In genomic region chr7:3461923-3462322, GRCh38 we compare ENCODE assay signal across 14 cellular contexts.
DNase-seq lines count a peak whose midpoint lies in the region; ATAC-seq and TF ChIP-seq lines count a peak whose summit lies in the region.
"Had no signal": no experiment of that assay in that cellular context is flagged by ENCODE, and none has a peak within 500 bp of the region (broad histone marks: within the 10 kb centered on the region; RNA-seq: fewer than 3 reads in every experiment).

No MANE protein-coding gene starts in this region.

- H3F3A ChIP-seq in MM.1S (ENCODE audit: insufficient read depth, low read length), result no peaks in the 10 kb centered on the region

- H3K9me2 ChIP-seq in MM.1S (replicated peaks; ENCODE audit: insufficient read depth, low read length), result no peaks in the 10 kb centered on the region

- no peak overlapping the region for H2AFZ ChIP-seq in MM.1S (ENCODE audit: low read length)
- H2AFZ ChIP-seq: neural progenitor cell had no signal

- H3K27me3 ChIP-seq in MM.1S (replicated peaks; ENCODE audit: insufficient read depth, low read length), result no peaks in the 10 kb centered on the region
- H3K27me3 ChIP-seq in A673 (replicated peaks; ENCODE audit: insufficient read depth, low read depth, low read length, poor library complexity), result no peaks in the 10 kb centered on the region
- H3K27me3 ChIP-seq: cardiac muscle cell, neural progenitor cell had no signal

- DNase-seq in MM.1S (peak; percentile 22), A673 (ENCODE audit: low spot score) (no peak), foreskin fibroblast (no peak), NCI-H446 treated with DMSO at 0.1 percent for 48 hours (lab: John Stamatoyannopoulos, UW) (no peak)
- peak; percentile 71 for DNase-seq in activated CD8-positive, alpha-beta memory T cell treated with anti-CD3 and anti-CD28 coated beads for 24 hours
- DNase-seq in activated naive CD8-positive, alpha-beta T cell treated with anti-CD3 and anti-CD28 coated beads, Interleukin-2, amount 10 ng/mL, durations not matched to agents 7 days and 5 days, result peak; percentile 59
- DNase-seq in stimulated activated CD4-positive, alpha-beta T cell treated with anti-CD3 and anti-CD28 coated beads, TNF-alpha, amount 100 ng/mL, for 4 hours (ENCODE audit: low read depth in 3 of 3), result peak in 2 of 3 experiments; percentile 34 to 56
- DNase-seq: HCEC 1CT, NCI-H524 had no signal

- H3K9me3 ChIP-seq in MM.1S (replicated peaks; ENCODE audit: insufficient read depth, low read length), result no peaks in the 10 kb centered on the region
- H3K9me3 ChIP-seq in A673 (ENCODE audit: low read depth, low read length, poor library complexity, severe bottlenecking), result no peaks in the 10 kb centered on the region

- CTCF ChIA-PET in A673 (lab: Charles Lee), result no interaction called here

- ATAC-seq in activated naive CD8-positive, alpha-beta T cell treated with anti-CD3 and anti-CD28 coated beads, Interleukin-2, amount 10 ng/mL, durations not matched to agents 7 days and 5 days (ENCODE audit: low read depth), result peak; percentile 98
- ATAC-seq in HG02852 (IDR thresholded peaks at IDR 0.05; ENCODE audit: unreplicated experiment), result no peak
- ATAC-seq: stimulated activated memory B cell treated with anti-CD40 and anti-IgM and Interleukin-4, amounts not matched to agents 10 μg/mL and 1 μg/mL and 100 μg/mL, for 72 hours had no signal

- POLR2A ChIA-PET in activated naive CD8-positive, alpha-beta T cell treated with anti-CD3 and anti-CD28 coated beads, Interleukin-2, amount 10 ng/mL, durations not matched to agents 7 days and 5 days (lab: Charles Lee), result interaction anchor here (0.6 kb wide), 1 partner anchor 704 kb away, joined by 3 read pairs; no protein-coding TSS in a partner anchor
- POLR2A ChIA-PET in A673 (lab: Charles Lee; ENCODE audit: low non-redundant PET), result no interaction called here

- H3K4me3 ChIP-seq in MM.1S (ENCODE audit: low read length) (no peak overlapping the region), A673 (ENCODE audit: low read depth, low read length, poor library complexity, severe bottlenecking) (no peak overlapping the region), foreskin fibroblast (ENCODE audit: low read depth in 1 of 2, low read length in 2 of 2) (no peak overlapping the region)
- H3K4me3 ChIP-seq: cardiac muscle cell, neural progenitor cell had no signal

- H3K9me3 Mint-ChIP-seq in activated naive CD8-positive, alpha-beta T cell treated with anti-CD3 and anti-CD28 coated beads, Interleukin-2, amount 10 ng/mL, durations not matched to agents 7 days and 5 days, result peaks cover 10% of the 10 kb centered on the region
- H3K9me3 Mint-ChIP-seq: stimulated activated memory B cell treated with anti-CD40 and anti-IgM and Interleukin-4, amounts not matched to agents 10 μg/mL and 1 μg/mL and 100 μg/mL, for 72 hours had no signal

- peaks cover 8% of the 10 kb centered on the region for H3K36me3 Mint-ChIP-seq in activated naive CD8-positive, alpha-beta T cell treated with anti-CD3 and anti-CD28 coated beads, Interleukin-2, amount 10 ng/mL, durations not matched to agents 7 days and 5 days
- H3K36me3 Mint-ChIP-seq: stimulated activated memory B cell treated with anti-CD40 and anti-IgM and Interleukin-4, amounts not matched to agents 10 μg/mL and 1 μg/mL and 100 μg/mL, for 72 hours had no signal

- no peaks in the 10 kb centered on the region for H3K36me3 ChIP-seq in MM.1S (replicated peaks; ENCODE audit: insufficient read depth, low read length)
- no peaks in the 10 kb centered on the region for H3K36me3 ChIP-seq in A673 (ENCODE audit: insufficient read depth, low read length, poor library complexity, severe bottlenecking)
- H3K36me3 ChIP-seq: cardiac muscle cell, neural progenitor cell had no signal

- intact Hi-C loops in A673 (cut with micrococcal nuclease; ENCODE audit: unreplicated experiment), result no loop called here

- H3K27ac ChIP-seq in MM.1S (ENCODE audit: low read length), result no peak overlapping the region
- H3K27ac ChIP-seq in A673 (ENCODE audit: low read depth, low read length, poor library complexity, severe bottlenecking), result no peak overlapping the region
- H3K27ac ChIP-seq: cardiac muscle cell, KMS-11, neural progenitor cell had no signal

- no peak for TF ChIP-seq CTCF in MM.1S (IDR thresholded peaks at IDR 0.05; ENCODE audit: low read length)
- TF ChIP-seq CTCF in A673 (conservative IDR thresholded peaks at IDR 0.05; ENCODE audit: low read depth, low read length), result no peak
- TF ChIP-seq CTCF in foreskin fibroblast (IDR thresholded peaks at IDR 0.05; ENCODE audit: low read depth, low read length), result no peak

- H3K4me3 Mint-ChIP-seq in activated naive CD8-positive, alpha-beta T cell treated with anti-CD3 and anti-CD28 coated beads, Interleukin-2, amount 10 ng/mL, durations not matched to agents 7 days and 5 days, result peak overlapping the region; percentile 75
- H3K4me3 Mint-ChIP-seq: neural progenitor cell; stimulated activated memory B cell treated with anti-CD40 and anti-IgM and Interleukin-4, amounts not matched to agents 10 μg/mL and 1 μg/mL and 100 μg/mL, for 72 hours had no signal

- peaks cover 5% of the 10 kb centered on the region; the same call in 1 of the 2 replicates for H3K4me1 ChIP-seq in MM.1S (ENCODE audit: low read length)
- H3K4me1 ChIP-seq in A673 (ENCODE audit: insufficient read depth, low read length, poor library complexity, severe bottlenecking), result peaks cover 3% of the 10 kb centered on the region
- H3K4me1 ChIP-seq: neural progenitor cell had no signal

- H3K79me2 ChIP-seq in MM.1S (ENCODE audit: low read length), result no peaks in the 10 kb centered on the region

- peaks cover 30% of the 10 kb centered on the region for H3K4me1 Mint-ChIP-seq in activated naive CD8-positive, alpha-beta T cell treated with anti-CD3 and anti-CD28 coated beads, Interleukin-2, amount 10 ng/mL, durations not matched to agents 7 days and 5 days
- H3K4me1 Mint-ChIP-seq: stimulated activated memory B cell treated with anti-CD40 and anti-IgM and Interleukin-4, amounts not matched to agents 10 μg/mL and 1 μg/mL and 100 μg/mL, for 72 hours had no signal

- BruUV-seq in A673 (replicated peaks; lab: Mats Ljungman, UMichigan), result no TSS peak

- no peak overlapping the region for H3K9ac ChIP-seq in MM.1S (ENCODE audit: low read length)
- H3K9ac ChIP-seq: KMS-11, neural progenitor cell had no signal

- H3K4me2 ChIP-seq in MM.1S (ENCODE audit: low read depth, low read length), result no peak overlapping the region
- H3K4me2 ChIP-seq: KMS-11, neural progenitor cell had no signal

- H3K27ac Mint-ChIP-seq in activated naive CD8-positive, alpha-beta T cell treated with anti-CD3 and anti-CD28 coated beads, Interleukin-2, amount 10 ng/mL, durations not matched to agents 7 days and 5 days, result peak overlapping the region; percentile 76
- H3K27ac Mint-ChIP-seq: neural progenitor cell; stimulated activated memory B cell treated with anti-CD40 and anti-IgM and Interleukin-4, amounts not matched to agents 10 μg/mL and 1 μg/mL and 100 μg/mL, for 72 hours had no signal

- no peaks in the 10 kb centered on the region for H4K20me1 ChIP-seq in MM.1S (ENCODE audit: insufficient read depth, low read length)

- H3K27me3 Mint-ChIP-seq in activated naive CD8-positive, alpha-beta T cell treated with anti-CD3 and anti-CD28 coated beads, Interleukin-2, amount 10 ng/mL, durations not matched to agents 7 days and 5 days, result no peaks in the 10 kb centered on the region
- H3K27me3 Mint-ChIP-seq: stimulated activated memory B cell treated with anti-CD40 and anti-IgM and Interleukin-4, amounts not matched to agents 10 μg/mL and 1 μg/mL and 100 μg/mL, for 72 hours had no signal

Comparison
In these comparisons a context has a peak if more than half of its experiments do, and no peak if none do; other contexts are left out.
1. DNase-seq: peak in MM.1S (single experiment), activated CD8-positive, alpha-beta memory T cell treated with anti-CD3 and anti-CD28 coated beads for 24 hours (single experiment), activated naive CD8-positive, alpha-beta T cell treated with anti-CD3 and anti-CD28 coated beads, Interleukin-2, amount 10 ng/mL, durations not matched to agents 7 days and 5 days (single experiment) and stimulated activated CD4-positive, alpha-beta T cell treated with anti-CD3 and anti-CD28 coated beads, TNF-alpha, amount 100 ng/mL, for 4 hours (2 of 3); none in A673 (single experiment), foreskin fibroblast (0 of 2) and NCI-H446 treated with DMSO at 0.1 percent for 48 hours (single experiment).